ENCODE assay signal across 15 cellular contexts in genomic region chr13:90416519-90416918, GRCh38.
DNase-seq lines count a peak whose midpoint lies in the region; ATAC-seq, FAIRE-seq and TF ChIP-seq lines count a peak whose summit lies in the region.
"Had no signal": no experiment of that assay in that cellular context is flagged by ENCODE, and none has a peak within 500 bp of the region (broad histone marks: within the 10 kb centered on the region; RNA-seq: fewer than 3 reads in every experiment).

No MANE protein-coding gene starts in this region.

- no TSS peak for BruUV-seq in HCT116 (replicated peaks; lab: Mats Ljungman, UMichigan)

- H3K9ac ChIP-seq in HCT116 (ENCODE audit: low read length): no peak overlapping the region
- H3K9ac ChIP-seq: KMS-11 had no signal

- CTCF ChIA-PET in HCT116 (lab: Charles Lee): no interaction called here

- POLR2A ChIA-PET in HCT116 (lab: Charles Lee): no interaction called here

- ATAC-seq in HCT116 (no peak), upper lobe of right lung (peak; percentile 28), pancreas (no peak)
- ATAC-seq: heart right ventricle had no signal

- peaks cover 15 to 27% of the 10 kb centered on the region in 2 experiments; a peak in 3 of 4 replicates for H3K4me1 ChIP-seq in HCT116 (ENCODE audit: control insufficient read depth in 1 of 2, insufficient read depth in 2 of 2, low read length in 2 of 2)
- no peaks in the 10 kb centered on the region for H3K4me1 ChIP-seq in upper lobe of right lung
- H3K4me1 ChIP-seq in pancreas: no peaks in the 10 kb centered on the region
- H3K4me1 ChIP-seq: heart right ventricle, lower lobe of right lung, stomach had no signal

- TF ChIP-seq RAD21 in HCT116 (IDR thresholded peaks at IDR 0.05; ENCODE audit: low read depth): no peak

- H3K36me3 ChIP-seq in HCT116 (ENCODE audit: control insufficient read depth in 1 of 2, insufficient read depth in 2 of 2, low read length in 2 of 2): no peaks in the 10 kb centered on the region
- H3K36me3 ChIP-seq in upper lobe of right lung: no peaks in the 10 kb centered on the region
- H3K36me3 ChIP-seq in pancreas: no peaks in the 10 kb centered on the region
- H3K36me3 ChIP-seq: heart right ventricle, lower lobe of right lung, stomach had no signal

- H3K27ac ChIP-seq in HCT116 (ENCODE audit: low read depth, low read length): no peak overlapping the region
- no peak overlapping the region for H3K27ac ChIP-seq in upper lobe of right lung
- H3K27ac ChIP-seq in pancreas: no peak overlapping the region
- H3K27ac ChIP-seq: heart right ventricle, KMS-11, lower lobe of right lung, stomach had no signal

- TF ChIP-seq CTCF in HCT116 (IDR thresholded peaks at IDR 0.05 in 2 of 3, conservative IDR thresholded peaks at IDR 0.05 in 1 of 3; ENCODE audit: borderline replicate concordance in 1 of 3, insufficient read depth in 1 of 3, low read depth in 2 of 3, low read length in 2 of 3): no peak
- no peak for TF ChIP-seq CTCF in foreskin fibroblast (IDR thresholded peaks at IDR 0.05; ENCODE audit: low read depth, low read length)
- TF ChIP-seq CTCF in upper lobe of right lung (IDR thresholded peaks at IDR 0.05): no peak
- no peak for TF ChIP-seq CTCF in pancreas (IDR thresholded peaks at IDR 0.05)

- no peak overlapping the region for H3K4me3 ChIP-seq in HCT116 (replicated peaks in 1 of 2; ENCODE audit: low read depth in 1 of 2, low read length in 2 of 2)
- H3K4me3 ChIP-seq in foreskin fibroblast (ENCODE audit: low read depth in 1 of 2, low read length in 2 of 2): no peak overlapping the region
- H3K4me3 ChIP-seq in upper lobe of right lung: no peak overlapping the region
- no peak overlapping the region for H3K4me3 ChIP-seq in pancreas
- H3K4me3 ChIP-seq: heart right ventricle, lower lobe of right lung, stomach had no signal

- no peaks in the 10 kb centered on the region for H3K9me3 ChIP-seq in HCT116 (ENCODE audit: control insufficient read depth in 1 of 2, insufficient read depth in 1 of 2, low read depth in 1 of 2, low read length in 2 of 2)
- H3K9me3 ChIP-seq in upper lobe of right lung: no peaks in the 10 kb centered on the region
- H3K9me3 ChIP-seq in pancreas: no peaks in the 10 kb centered on the region
- H3K9me3 ChIP-seq: heart right ventricle, lower lobe of right lung had no signal

- FAIRE-seq in pancreas (lab: Jason Lieb, UNC) (no peak), frontal cortex (lab: Jason Lieb, UNC) (no peak)

- H3K4me2 ChIP-seq in HCT116 (ENCODE audit: low read length): peak overlapping the region; percentile 28; the same call in 1 of the 2 replicates
- H3K4me2 ChIP-seq: KMS-11 had no signal

- no peaks in the 10 kb centered on the region for H3K9me2 ChIP-seq in HCT116 (ENCODE audit: insufficient read depth)

- no peak overlapping the region for H2AFZ ChIP-seq in HCT116 (ENCODE audit: low read depth, low read length, poor library complexity, severe bottlenecking)

- intact Hi-C loops in HCT116 (cut with micrococcal nuclease) (no loop called here), upper lobe of right lung (cut with DNase I) (no loop called here), pancreas (cut with DNase I) (no loop called here)

- RAD21 ChIA-PET in HCT116 (lab: Charles Lee; ENCODE audit: low non-redundant PET in 1 of 2, low total read pairs in 2 of 2, uncharacterized antibody in 2 of 2, unreplicated experiment in 2 of 2): no interaction called here

- WGBS in pancreas, 2 donors: 72 to 75% methylated on average over 5 of the region's 5 CpGs

- DNase-seq in HCT116 (ENCODE audit: low read depth, low spot score) (no peak), amniotic epithelial cell (ENCODE audit: low read depth) (peak; percentile 94), foreskin fibroblast (peak; percentile 38), upper lobe of right lung (no peak), pancreas (no peak), frontal cortex (ENCODE audit: low spot score in 2 of 2) (no peak)
- no peak for DNase-seq in activated T-cell treated with anti-CD3 and anti-CD28 coated beads, Interleukin-2, amount 50 U/mL, for 1 hour
- DNase-seq: activated naive CD4-positive, alpha-beta T cell treated with anti-CD3 and anti-CD28 coated beads, Interleukin-2, amount 50 U/mL, for 16 hours; DMS 273 treated with DMSO at 0.1 percent for 48 hours; heart right ventricle; lower lobe of right lung; posterior cingulate gyrus; stimulated activated CD4-positive, alpha-beta T cell treated with anti-CD3 and anti-CD28 coated beads, Interleukin-4, amount 100 ng/mL, for 24 hours; stomach had no signal

- no peaks in the 10 kb centered on the region for H3K79me2 ChIP-seq in HCT116 (ENCODE audit: insufficient read depth, low read length)

- H3K27me3 ChIP-seq in HCT116 (ENCODE audit: insufficient read depth, low read length) (no peaks in the 10 kb centered on the region), upper lobe of right lung (no peaks in the 10 kb centered on the region), pancreas (no peaks in the 10 kb centered on the region)
- H3K27me3 ChIP-seq: heart right ventricle, stomach had no signal

- no peaks in the 10 kb centered on the region for H4K20me1 ChIP-seq in HCT116 (ENCODE audit: insufficient read depth)

- TF ChIP-seq POLR2A in HCT116 (IDR thresholded peaks at IDR 0.05; ENCODE audit: borderline replicate concordance, extremely low read depth, insufficient read depth, insufficient read length): no peak

TF ChIP-seq in HCT116, 20 proteins besides CTCF, POLR2A, EP300 and RAD21:
- TF ChIP-seq POLR2AphosphoS5 (IDR thresholded peaks at IDR 0.05; ENCODE audit: low read depth, low read length) (no peak), FOSL1 (IDR thresholded peaks at IDR 0.05; ENCODE audit: low read depth) (no peak), EZH2 (IDR thresholded peaks at IDR 0.05) (no peak), EGR1 (IDR thresholded peaks at IDR 0.05; ENCODE audit: low read depth) (no peak), JUND (IDR thresholded peaks at IDR 0.05) (no peak), EZH2phosphoT487 (IDR thresholded peaks at IDR 0.05; ENCODE audit: borderline replicate concordance) (no peak), SIN3A (IDR thresholded peaks at IDR 0.05; ENCODE audit: low read depth) (no peak), ATF3 (IDR thresholded peaks at IDR 0.05) (no peak)

Comparison
In these comparisons a context has a peak if more than half of its experiments do, and no peak if none do; other contexts are left out.
1. DNase-seq: peak in amniotic epithelial cell (single experiment) and foreskin fibroblast (2 of 2); none in HCT116 (single experiment), upper lobe of right lung (single experiment), pancreas (0 of 6), frontal cortex (0 of 2) and activated T-cell treated with anti-CD3 and anti-CD28 coated beads, Interleukin-2, amount 50 U/mL, for 1 hour (single experiment).